In the genomic region with DNA sequence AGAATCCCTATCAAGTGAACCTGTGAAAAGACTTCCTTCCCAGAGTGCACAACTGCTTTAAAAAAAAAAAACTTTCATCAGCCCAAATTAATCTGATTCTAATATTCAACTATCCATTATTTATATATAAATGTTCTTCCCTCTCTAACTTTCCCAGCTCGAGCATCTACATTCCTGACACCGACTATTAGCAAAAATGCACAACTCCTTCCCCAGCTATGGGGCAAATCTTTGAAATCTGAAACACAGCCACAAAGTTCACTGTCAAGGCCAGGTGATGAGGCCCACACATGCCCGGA, we compare ENCODE assay signal across 8 cellular contexts. TPM values are rescaled to one million over a fixed set of nuclear protein-coding genes. Genes with fewer than 3 reads are reported as not detected.
A peak's percentile ranks its signal among the peaks of the same experiment; 100 is the strongest.
DNase-seq lines count a peak whose midpoint lies in the region; ATAC-seq and TF ChIP-seq lines count a peak whose summit lies in the region.

No MANE protein-coding gene starts in this region.

- intact Hi-C loops in left lung (cut with DNase I): no loop called here

- no peaks in the 10 kb centered on the region for H3K27me3 Mint-ChIP-seq in activated T-cell treated with anti-CD3 and anti-CD28 coated beads, Interleukin-2, amount 50 U/mL, for 24 hours

- TF ChIP-seq CTCF in left lung (IDR thresholded peaks at IDR 0.05): no peak

- H3K27me3 ChIP-seq in left lung: no peaks in the 10 kb centered on the region
- H3K27me3 ChIP-seq in thymus (ENCODE audit: control insufficient read depth, insufficient read depth): no peaks in the 10 kb centered on the region

- H3K36me3 Mint-ChIP-seq in activated T-cell treated with anti-CD3 and anti-CD28 coated beads, Interleukin-2, amount 50 U/mL, for 24 hours (ENCODE audit: low read depth): peaks cover 11% of the 10 kb centered on the region

- H3K4me1 Mint-ChIP-seq in activated T-cell treated with anti-CD3 and anti-CD28 coated beads, Interleukin-2, amount 50 U/mL, for 24 hours (ENCODE audit: low read depth): peaks cover 63% of the 10 kb centered on the region

- peak overlapping the region; percentile 97 for H3K27ac Mint-ChIP-seq in activated T-cell treated with anti-CD3 and anti-CD28 coated beads, Interleukin-2, amount 50 U/mL, for 24 hours

- H3K9me3 Mint-ChIP-seq in activated T-cell treated with anti-CD3 and anti-CD28 coated beads, Interleukin-2, amount 50 U/mL, for 24 hours: no peaks in the 10 kb centered on the region

- ATAC-seq in left lung: no peak
- ATAC-seq in GM21825 (IDR thresholded peaks at IDR 0.05; ENCODE audit: unreplicated experiment): no peak

- DNase-seq in activated T-cell treated with anti-CD3 and anti-CD28 coated beads, Interleukin-2, amount 50 U/mL, for 24 hours: no peak
- no peak for DNase-seq in activated T-cell treated with anti-CD3 and anti-CD28 coated beads, Interleukin-2, amount 50 U/mL, for 48 hours
- DNase-seq in left lung (no peak), NCI-H748 treated with DMSO at 0.1 percent for 48 hours (lab: John Stamatoyannopoulos, UW) (no peak)
- DNase-seq in stimulated activated CD4-positive, alpha-beta T cell treated with anti-CD3 and anti-CD28 coated beads, Interleukin-15, amount 100 ng/mL, for 24 hours: no peak

- WGBS in adipose tissue, 3 donors: 4 to 20% (median 8%) methylated on average over 3 of the region's 3 CpGs
- WGBS in thymus: 29% methylated on average over 3 of the region's 3 CpGs

- H3K9me3 ChIP-seq in left lung: no peaks in the 10 kb centered on the region
- no peaks in the 10 kb centered on the region for H3K9me3 ChIP-seq in thymus (ENCODE audit: control insufficient read depth)

- H3K4me1 ChIP-seq in left lung (peaks cover 31 to 67% of the 10 kb centered on the region in 2 donors), thymus (ENCODE audit: control insufficient read depth, insufficient read depth, low read length) (no peaks in the 10 kb centered on the region)

- H3K4me3 ChIP-seq in left lung: peak overlapping the region; percentile 50 to 73
- peak overlapping the region; percentile 95 for H3K4me3 ChIP-seq in thymus (ENCODE audit: low read length)

- H3K36me3 ChIP-seq in left lung: no peaks in the 10 kb centered on the region
- H3K36me3 ChIP-seq in thymus (ENCODE audit: control insufficient read depth, insufficient read depth): no peaks in the 10 kb centered on the region

- peak overlapping the region; percentile 89 for H3K27ac ChIP-seq in adipose tissue (ENCODE audit: low read depth, low read length)
- peak overlapping the region; percentile 96 to 97 for H3K27ac ChIP-seq in left lung
- H3K27ac ChIP-seq in thymus (ENCODE audit: low read depth): peak overlapping the region; percentile 75

- H3K4me3 Mint-ChIP-seq in activated T-cell treated with anti-CD3 and anti-CD28 coated beads, Interleukin-2, amount 50 U/mL, for 24 hours: peak overlapping the region; percentile 94

RNA-seq across cellular contexts. Expression of gene PHF21A, which starts 2.3 kb away (rescaled TPM):
- polyA plus RNA-seq in adipose tissue (10 to 100 TPM in 2 of 3 donors, 1 to 10 TPM in 1; 6.5 to 29.5 (median 14.0) TPM), thymus (25.9 TPM)
- total RNA-seq in left lung: 10 to 100 TPM; 36.2 to 51.4 TPM
